In genomic region chr6:2986722-2987196, GRCh38 we compare ENCODE assay signal across 10 cellular contexts.
DNase-seq lines count a peak whose midpoint lies in the region; TF ChIP-seq lines count a peak whose summit lies in the region.
"Had no signal": no experiment of that assay in that cellular context is flagged by ENCODE, and none has a peak within 500 bp of the region (broad histone marks: within the 10 kb centered on the region; RNA-seq: fewer than 3 reads in every experiment).

No MANE protein-coding gene starts in this region.

- H3K36me3 ChIP-seq in mucosa of stomach (ENCODE audit: control insufficient read depth, insufficient read depth, low read length) (no peaks in the 10 kb centered on the region), HAP-1 (replicated peaks) (no peaks in the 10 kb centered on the region)
- no peaks in the 10 kb centered on the region for H3K36me3 ChIP-seq in effector memory CD4-positive, alpha-beta T cell (ENCODE audit: control insufficient read depth, insufficient read depth, low read length)

- TF ChIP-seq CTCF in cardiac fibroblast (IDR thresholded peaks at IDR 0.05; ENCODE audit: low read depth, low read length), result no peak

- DNase-seq in AG08395 (ENCODE audit: low spot score) (peak; percentile 61), LoVo (ENCODE audit: low spot score) (peak; percentile 79), cardiac fibroblast (ENCODE audit: low read depth in 2 of 2) (peak; percentile 82 to 91), activated gamma-delta T cell treated with Interleukin-2 at 50 U/mL for 16 hours (no peak), HAP-1 (ENCODE audit: low spot score in 2 of 2) (no peak)
- no peak for DNase-seq in effector memory CD4-positive, alpha-beta T cell
- no peak for DNase-seq in stimulated activated naive CD4-positive, alpha-beta T cell treated with Interleukin-2 at 50 U/mL for 16 hours (lab: John Stamatoyannopoulos, UW)

- in situ Hi-C loops in HAP-1 (cut with MboI; ENCODE audit: low sequenced_read_pairs), result loop anchor here (25.0 kb wide), 1 partner anchor 1026 kb away; a partner anchor contains a TSS

- H3K4me3 ChIP-seq in cardiac fibroblast (replicated peaks in 1 of 2; ENCODE audit: low read depth in 2 of 2, low read length in 2 of 2) (no peak overlapping the region), mucosa of stomach (ENCODE audit: low read length) (no peak overlapping the region), HAP-1 (no peak overlapping the region)
- H3K4me3 ChIP-seq in effector memory CD4-positive, alpha-beta T cell (ENCODE audit: insufficient read depth, low read depth, low read length, poor library complexity, severe bottlenecking), result no peak overlapping the region
- H3K4me3 ChIP-seq: SK-N-MC had no signal

- H3K27me3 ChIP-seq in mucosa of stomach (ENCODE audit: control insufficient read depth, insufficient read depth, low read length), result no peaks in the 10 kb centered on the region
- H3K27me3 ChIP-seq in effector memory CD4-positive, alpha-beta T cell (replicated peaks; ENCODE audit: control insufficient read depth, insufficient read depth, low read length, poor library complexity, severe bottlenecking), result no peaks in the 10 kb centered on the region
- H3K27me3 ChIP-seq in HAP-1 (ENCODE audit: low read depth), result no peaks in the 10 kb centered on the region

- H3K4me1 ChIP-seq in mucosa of stomach (ENCODE audit: control insufficient read depth, insufficient read depth, low read length) (peaks cover 61% of the 10 kb centered on the region), HAP-1 (peaks cover 21% of the 10 kb centered on the region)
- H3K4me1 ChIP-seq in effector memory CD4-positive, alpha-beta T cell (ENCODE audit: control insufficient read depth, insufficient read depth, low read length, poor library complexity, severe bottlenecking), result peaks cover 7% of the 10 kb centered on the region

- H3K9me3 ChIP-seq in mucosa of stomach (ENCODE audit: control insufficient read depth, low read length) (no peaks in the 10 kb centered on the region), HAP-1 (no peaks in the 10 kb centered on the region)
- H3K9me3 ChIP-seq in effector memory CD4-positive, alpha-beta T cell (ENCODE audit: control insufficient read depth, low read length), result no peaks in the 10 kb centered on the region

- peak overlapping the region; percentile 42 for H3K9ac ChIP-seq in mucosa of stomach (ENCODE audit: low read length)
- H3K9ac ChIP-seq: KMS-11 had no signal

- no peak overlapping the region for H3K27ac ChIP-seq in effector memory CD4-positive, alpha-beta T cell (ENCODE audit: insufficient read depth, low read length, poor library complexity, severe bottlenecking)
- H3K27ac ChIP-seq: KMS-11, SK-N-MC had no signal

Comparison
In these comparisons a context has a peak if more than half of its experiments do, and no peak if none do; other contexts are left out.
1. DNase-seq: peak in AG08395 (single experiment), LoVo (single experiment) and cardiac fibroblast (2 of 2); none in effector memory CD4-positive, alpha-beta T cell (0 of 3), activated gamma-delta T cell treated with Interleukin-2 at 50 U/mL for 16 hours (single experiment), HAP-1 (0 of 2) and stimulated activated naive CD4-positive, alpha-beta T cell treated with Interleukin-2 at 50 U/mL for 16 hours (single experiment).